Comparison of ENCODE assay signal across 12 cellular contexts in the genomic region with DNA sequence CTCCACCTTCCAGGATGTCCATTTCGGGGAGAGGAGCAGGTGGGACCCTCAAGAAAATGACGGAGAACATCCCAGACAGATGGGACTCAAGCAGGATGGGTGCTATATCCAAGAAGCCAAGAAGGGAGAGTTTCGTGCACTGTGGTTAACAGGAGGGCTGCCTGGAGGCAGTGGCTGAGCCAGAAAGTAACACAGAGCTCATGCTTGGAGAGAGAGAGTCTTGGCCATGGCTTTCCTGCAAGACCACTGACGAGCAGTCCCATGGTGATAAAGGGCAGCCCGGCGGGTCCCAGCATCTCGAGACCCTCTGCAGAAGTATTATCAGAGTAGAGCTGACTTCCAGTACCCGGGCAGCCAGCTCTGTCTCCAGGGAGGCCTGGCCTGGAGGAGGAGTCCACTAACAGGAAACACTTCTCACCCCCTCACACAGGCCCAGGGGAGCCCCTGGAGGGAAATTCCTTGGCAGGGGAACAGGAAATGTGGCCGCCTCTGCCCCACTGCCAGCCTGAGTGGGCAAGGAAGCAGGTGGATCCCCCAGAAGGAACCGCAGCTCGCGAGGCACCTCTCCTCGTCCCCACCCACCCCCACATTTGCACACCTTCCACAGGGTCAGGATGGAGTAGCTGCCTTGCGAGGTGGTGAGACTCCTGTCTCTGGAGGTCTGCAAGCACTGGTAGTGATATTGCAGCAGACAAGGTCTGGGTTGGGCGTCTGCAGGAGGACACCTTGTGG. TPM values are rescaled to one million over a fixed set of nuclear protein-coding genes. Genes with fewer than 3 reads are reported as not detected.
DNase-seq lines count a peak whose midpoint lies in the region; ATAC-seq, FAIRE-seq and TF ChIP-seq lines count a peak whose summit lies in the region.
"Had no signal": no experiment of that assay in that cellular context is flagged by ENCODE, and none has a peak within 500 bp of the region (broad histone marks: within the 10 kb centered on the region; RNA-seq: fewer than 3 reads in every experiment).

No MANE protein-coding gene starts in this region.

- peak; percentile 37 for DNase-seq in Right ventricle myocardium inferior (ENCODE audit: missing footprints)
- DNase-seq in left ventricle myocardium inferior = no peak
- DNase-seq in T-cell = peak in 27 of 34 experiments; percentile 13 to 66 (median 35)
- DNase-seq in activated naive CD8-positive, alpha-beta T cell treated with anti-CD3 and anti-CD28 coated beads, Interleukin-2, amount 50 U/mL, for 24 hours = peak; percentile 67
- DNase-seq in stimulated activated naive CD4-positive, alpha-beta T cell treated with Interleukin-2 at 50 U/mL for 16 hours (lab: John Stamatoyannopoulos, UW) = peak; percentile 24
- no peak for DNase-seq in SW480 (ENCODE audit: low spot score)
- no peak for DNase-seq in H54 (ENCODE audit: insufficient read length, low spot score)
- no peak for DNase-seq in MV-4-11 (lab: John Stamatoyannopoulos, UW)
- DNase-seq: left ventricle myocardium superior, NCI-H1048 had no signal

- ATAC-seq in Right ventricle myocardium inferior (no peak), T-cell (replicated peaks in 1 of 4) (peak; percentile 14 to 58 (median 20))
- ATAC-seq in activated naive CD8-positive, alpha-beta T cell treated with anti-CD3 and anti-CD28 coated beads, Interleukin-2, amount 50 U/mL, for 24 hours = peak; percentile 50
- ATAC-seq: left ventricle myocardium superior had no signal

- no peak overlapping the region for H3K27ac ChIP-seq in left ventricle myocardium inferior (replicated peaks)
- H3K27ac ChIP-seq: GM23248 had no signal

- peaks cover 13% of the 10 kb centered on the region for H3K4me1 ChIP-seq in left ventricle myocardium inferior

- peaks cover 53 to 61% (median 58%) of the 10 kb centered on the region in 3 donors for H3K4me1 Mint-ChIP-seq in T-cell
- peaks cover 52% of the 10 kb centered on the region for H3K4me1 Mint-ChIP-seq in activated naive CD8-positive, alpha-beta T cell treated with anti-CD3 and anti-CD28 coated beads, Interleukin-2, amount 50 U/mL, for 24 hours

- peak overlapping the region in 1 of 3 donors; percentile 42 for H3K4me3 Mint-ChIP-seq in T-cell
- H3K4me3 Mint-ChIP-seq in activated naive CD8-positive, alpha-beta T cell treated with anti-CD3 and anti-CD28 coated beads, Interleukin-2, amount 50 U/mL, for 24 hours = no peak overlapping the region

- no peaks in the 10 kb centered on the region for H3K9me3 Mint-ChIP-seq in T-cell
- no peaks in the 10 kb centered on the region for H3K9me3 Mint-ChIP-seq in activated naive CD8-positive, alpha-beta T cell treated with anti-CD3 and anti-CD28 coated beads, Interleukin-2, amount 50 U/mL, for 24 hours

- CTCF ChIA-PET in T-cell (lab: Charles Lee) = interaction anchor here in 1 of 2 donors (1.0 kb wide), 1 partner anchor 70 kb away, joined by 3 read pairs; the partner anchor contains the start of gene RAC2

- H3K36me3 Mint-ChIP-seq in T-cell = peaks cover 23% of the 10 kb centered on the region
- peaks cover 3% of the 10 kb centered on the region for H3K36me3 Mint-ChIP-seq in activated naive CD8-positive, alpha-beta T cell treated with anti-CD3 and anti-CD28 coated beads, Interleukin-2, amount 50 U/mL, for 24 hours (ENCODE audit: low read depth)

- H3K36me3 ChIP-seq in left ventricle myocardium inferior = no peaks in the 10 kb centered on the region

- no peak for FAIRE-seq in H54 (lab: Jason Lieb, UNC)

- TF ChIP-seq CTCF in left ventricle myocardium inferior (IDR thresholded peaks at IDR 0.05; ENCODE audit: borderline replicate concordance) = no peak

- no peak for TF ChIP-seq POLR2A in H54 (IDR thresholded peaks at IDR 0.05; ENCODE audit: low read depth, low read length)

- no peak overlapping the region for H3K4me3 ChIP-seq in left ventricle myocardium inferior
- H3K4me3 ChIP-seq: GM23248 had no signal

- peak overlapping the region; percentile 84 to 87 for H3K27ac Mint-ChIP-seq in T-cell
- peak overlapping the region; percentile 27 for H3K27ac Mint-ChIP-seq in activated naive CD8-positive, alpha-beta T cell treated with anti-CD3 and anti-CD28 coated beads, Interleukin-2, amount 50 U/mL, for 24 hours
- H3K27ac Mint-ChIP-seq: progenitor cell of endocrine pancreas had no signal

- no peaks in the 10 kb centered on the region for H3K27me3 Mint-ChIP-seq in T-cell
- H3K27me3 Mint-ChIP-seq in activated naive CD8-positive, alpha-beta T cell treated with anti-CD3 and anti-CD28 coated beads, Interleukin-2, amount 50 U/mL, for 24 hours = no peaks in the 10 kb centered on the region

- intact Hi-C loops in Right ventricle myocardium inferior (cut with DNase I) = loop anchor here (5.0 to 10.0 kb wide), 2 partner anchors 113 to 250 kb away; partner anchors contain the start of genes CDC42EP1 and ELFN2
- intact Hi-C loops in left ventricle myocardium inferior (cut with micrococcal nuclease) = no loop called here

- no peaks in the 10 kb centered on the region for H3K9me3 ChIP-seq in left ventricle myocardium inferior (replicated peaks)

- H3K27me3 ChIP-seq in left ventricle myocardium inferior (ENCODE audit: low read depth) = peaks cover 73% of the 10 kb centered on the region

- POLR2A ChIA-PET in T-cell (lab: Charles Lee) = no interaction called here

RNA-seq across cellular contexts. Expression of gene CYTH4, which starts 32.2 kb away (rescaled TPM):
- total RNA-seq in Right ventricle myocardium inferior (7.5 TPM), left ventricle myocardium inferior (4.8 TPM), T-cell (100 to 1,000 TPM; 146 to 181 (median 151) TPM)
- total RNA-seq: GM23248, progenitor cell of endocrine pancreas had no signal

Comparison
In these comparisons a context has a peak if more than half of its experiments do, and no peak if none do; other contexts are left out.
1. DNase-seq: peak in Right ventricle myocardium inferior (single experiment), T-cell (27 of 34), activated naive CD8-positive, alpha-beta T cell treated with anti-CD3 and anti-CD28 coated beads, Interleukin-2, amount 50 U/mL, for 24 hours (single experiment) and stimulated activated naive CD4-positive, alpha-beta T cell treated with Interleukin-2 at 50 U/mL for 16 hours (single experiment); none in left ventricle myocardium inferior (single experiment), SW480 (single experiment), H54 (single experiment) and MV-4-11 (single experiment).
2. RNA of gene CYTH4, which starts 32.2 kb away (total RNA-seq): 146 to 181 TPM in T-cell; 7.5 TPM in Right ventricle myocardium inferior (single experiment) and 4.8 TPM in left ventricle myocardium inferior (single experiment); every median in the first group is over 10 times any median in the second.